9 cellular contexts compared by ENCODE assay signal in the genomic region with DNA sequence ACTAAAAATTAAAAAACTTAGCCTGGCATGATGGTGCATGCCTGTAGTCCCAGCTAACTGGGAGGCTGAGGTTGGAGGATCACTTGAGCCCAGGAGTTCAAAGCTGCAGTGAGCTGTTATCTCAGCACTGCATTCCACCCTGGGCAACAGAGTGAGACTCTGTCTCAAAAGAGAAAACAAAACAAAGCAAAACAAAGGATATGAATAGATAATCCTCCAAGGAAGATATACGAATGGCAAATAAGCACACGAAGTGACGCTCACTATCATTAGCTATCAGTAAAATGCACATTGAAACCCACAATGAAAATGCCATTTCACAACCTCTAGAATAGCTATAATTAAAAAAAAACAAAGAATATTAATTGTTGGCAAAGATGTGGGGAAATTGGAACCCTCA.
"Had no signal": no experiment of that assay in that cellular context is flagged by ENCODE, and none has a peak within 500 bp of the region (broad histone marks: within the 10 kb centered on the region; RNA-seq: fewer than 3 reads in every experiment).

No MANE protein-coding gene starts in this region.

- H3K27ac Mint-ChIP-seq: HFFc6 had no signal

- FAIRE-seq: HTR-8/SVneo had no signal

- H3K27ac ChIP-seq: GM23248 had no signal

- H3K36me3 ChIP-seq: HAP-1 had no signal

- H2AFZ ChIP-seq: GM23248 had no signal

- H3K4me3 Mint-ChIP-seq: HFFc6 had no signal

- H3K4me1 ChIP-seq: HAP-1 had no signal

- H3K4me3 ChIP-seq: GM23248, HAP-1 had no signal

- H3K9me3 ChIP-seq: HAP-1 had no signal

- ATAC-seq: HCT116 had no signal

- DNase-seq: GM23248, GOT3, H7, HFFc6, IMR-90, KBM-7 had no signal

- H3K9ac ChIP-seq: GM23248 had no signal
